8 cellular contexts compared by ENCODE assay signal in the genomic region with DNA sequence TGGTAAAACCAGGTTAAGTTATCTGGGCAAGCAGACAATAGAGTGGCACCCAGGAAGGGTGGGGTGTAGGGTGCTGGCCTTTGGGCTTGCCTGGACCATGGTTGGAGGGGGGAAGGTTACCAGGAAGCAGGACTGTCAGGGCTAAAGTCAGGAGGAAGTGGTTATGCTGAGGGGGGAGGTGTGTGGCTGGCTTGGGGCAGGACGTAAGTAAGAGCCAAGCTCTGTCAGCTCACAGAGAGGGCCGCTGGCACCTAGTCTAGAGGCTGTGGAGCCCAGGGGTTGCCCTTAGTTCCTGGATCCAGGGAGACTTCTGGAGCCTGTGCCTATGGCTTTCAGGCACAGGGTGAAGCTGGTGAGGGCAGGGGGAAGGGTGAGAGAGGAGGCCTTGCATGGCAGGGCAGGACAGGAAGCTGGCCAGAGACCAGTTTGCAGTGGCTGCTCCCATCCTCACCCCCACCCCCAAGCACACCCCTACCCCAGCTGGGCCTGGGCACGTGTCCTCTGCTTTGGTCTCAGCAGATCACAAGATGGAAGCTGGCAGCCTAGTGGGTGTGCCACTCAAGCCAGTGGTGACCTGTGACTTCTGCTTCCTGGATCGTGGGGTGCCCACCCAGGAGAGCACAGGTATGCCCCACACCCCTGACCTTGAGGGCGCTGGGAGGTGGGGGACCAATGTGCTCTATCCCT. TPM values are rescaled to one million over a fixed set of nuclear protein-coding genes. Genes with fewer than 3 reads are reported as not detected.
DNase-seq lines count a peak whose midpoint lies in the region; ATAC-seq and TF ChIP-seq lines count a peak whose summit lies in the region.
"Had no signal": no experiment of that assay in that cellular context is flagged by ENCODE, and none has a peak within 500 bp of the region (broad histone marks: within the 10 kb centered on the region; RNA-seq: fewer than 3 reads in every experiment).

No MANE protein-coding gene starts in this region.

- H3K9me3 ChIP-seq in WERI-Rb-1 (ENCODE audit: severe bottlenecking) = peaks cover 25% of the 10 kb centered on the region

- H3K36me3 ChIP-seq in WERI-Rb-1 = no peaks in the 10 kb centered on the region

- ATAC-seq in GM18502 (IDR thresholded peaks at IDR 0.05; ENCODE audit: poor library complexity, unreplicated experiment) (peak; percentile 60), HG02610 (IDR thresholded peaks at IDR 0.05; ENCODE audit: unreplicated experiment) (no peak)

- no peak overlapping the region for H3K4me3 ChIP-seq in WERI-Rb-1 (ENCODE audit: low read depth, low read length)

- no peak overlapping the region for H3K27ac ChIP-seq in WERI-Rb-1

- no peaks in the 10 kb centered on the region for H3K27me3 ChIP-seq in WERI-Rb-1 (ENCODE audit: insufficient read depth, low read depth, severe bottlenecking)

- no peak for TF ChIP-seq CTCF in WERI-Rb-1 (IDR thresholded peaks at IDR 0.05; ENCODE audit: low read depth, low read length)

- DNase-seq in HCEC 1CT = peak; percentile 9
- DNase-seq in SKM-1 (lab: John Stamatoyannopoulos, UW; ENCODE audit: unreplicated experiment) = peak; percentile 94
- peak; percentile 51 for DNase-seq in mesenteric fat pad (ENCODE audit: low spot score)
- DNase-seq in globus pallidus (ENCODE audit: low spot score) = no peak
- no peak for DNase-seq in WERI-Rb-1
- DNase-seq: NCI-H748 treated with DMSO at 0.1 percent for 48 hours had no signal

RNA-seq across cellular contexts. Expression of gene SMYD3, which starts 20.5 kb away (rescaled TPM):
- total RNA-seq in mesenteric fat pad = 12.4 TPM

RNA-seq across cellular contexts. Expression of gene TFB2M, which starts 38.5 kb away (rescaled TPM):
- total RNA-seq in mesenteric fat pad = 12.7 TPM

RNA-seq across cellular contexts. Expression of gene CNST, which starts 38.7 kb away (rescaled TPM):
- 27.5 TPM for total RNA-seq in mesenteric fat pad

Comparison
In these comparisons a context has a peak if more than half of its experiments do, and no peak if none do; other contexts are left out.
1. DNase-seq: peak in HCEC 1CT (single experiment), SKM-1 (single experiment) and mesenteric fat pad (single experiment); none in globus pallidus (single experiment) and WERI-Rb-1 (single experiment).